ENCODE assay signal across 12 cellular contexts in genomic region chr5:58775699-58776098, GRCh38.
DNase-seq lines count a peak whose midpoint lies in the region; ATAC-seq, FAIRE-seq and TF ChIP-seq lines count a peak whose summit lies in the region.
"Had no signal": no experiment of that assay in that cellular context is flagged by ENCODE, and none has a peak within 500 bp of the region (broad histone marks: within the 10 kb centered on the region; RNA-seq: fewer than 3 reads in every experiment).

No MANE protein-coding gene starts in this region.

- DNase-seq in NOMO-1 treated with DMSO at 0.1 percent for 48 hours (lab: John Stamatoyannopoulos, UW; ENCODE audit: unreplicated experiment) (peak; percentile 9), NOMO-1 treated with dmso at 0.1 percent for 144 hours (lab: John Stamatoyannopoulos, UW; ENCODE audit: unreplicated experiment) (no peak), mucosa of descending colon (no peak), cerebellum (ENCODE audit: low spot score) (no peak), HepG2 (ENCODE audit: low spot score) (no peak), NCI-H1105 treated with DMSO at 0.1 percent for 48 hours (lab: John Stamatoyannopoulos, UW) (no peak)
- DNase-seq: DMS 273 treated with DMSO at 0.1 percent for 48 hours had no signal

- no peak overlapping the region for H3K27ac ChIP-seq in HepG2 (ENCODE audit: extremely low read length, insufficient read depth, low read length)
- H3K27ac ChIP-seq: 22Rv1, epithelial cell of prostate had no signal

- no peaks in the 10 kb centered on the region for H3K4me1 ChIP-seq in mucosa of descending colon (ENCODE audit: low read depth)
- no peaks in the 10 kb centered on the region for H3K4me1 ChIP-seq in HepG2 (ENCODE audit: insufficient read depth, low read length)

- H3K27me3 ChIP-seq in HepG2 (ENCODE audit: control insufficient read depth in 1 of 2, insufficient read depth in 2 of 2, low read length in 2 of 2) = no peaks in the 10 kb centered on the region

- WGBS in HepG2 (ENCODE audit: low lambda C conversion rate) = 63% methylated on average over 2 of the region's 2 CpGs

- no peak overlapping the region for H3K4me2 ChIP-seq in HepG2 (ENCODE audit: low read depth, low read length)

- TF ChIP-seq RAD21 in HepG2 (CRISPR knock-in tag; IDR thresholded peaks at IDR 0.05) = no peak

- CTCF ChIA-PET in HepG2 (lab: Yijun Ruan, JAX; ENCODE audit: low intra/inter-chr PET ratio, low total read pairs) = no interaction called here

- H3K36me3 ChIP-seq in mucosa of descending colon (ENCODE audit: low read depth) = no peaks in the 10 kb centered on the region
- H3K36me3 ChIP-seq in HepG2 (replicated peaks in 1 of 2; ENCODE audit: control insufficient read depth in 1 of 2, insufficient read depth in 2 of 2, low read length in 2 of 2) = no peaks in the 10 kb centered on the region

- H3K79me2 ChIP-seq in HepG2 (ENCODE audit: insufficient read depth, low read length) = no peaks in the 10 kb centered on the region

- POLR2A ChIA-PET in HepG2 (lab: Yijun Ruan, JAX) = no interaction called here

- no peak for TF ChIP-seq CTCF in mucosa of descending colon (IDR thresholded peaks at IDR 0.05)
- TF ChIP-seq CTCF in HepG2 (CRISPR knock-in tag; IDR thresholded peaks at IDR 0.05) = no peak

- TF ChIP-seq POLR2A in HepG2 (IDR thresholded peaks at IDR 0.05; ENCODE audit: insufficient read depth in 1 of 2, low read depth in 2 of 2, low read length in 2 of 2) = no peak

- TF ChIP-seq EP300 in HepG2 (IDR thresholded peaks at IDR 0.05; ENCODE audit: low read depth in 2 of 2, low read length in 2 of 2) (no peak), HepG2 (CRISPR knock-in tag; IDR thresholded peaks at IDR 0.05; ENCODE audit: borderline replicate concordance) (no peak)

- intact Hi-C loops in mucosa of descending colon (cut with DNase I, micrococcal nuclease) = no loop called here
- intact Hi-C loops in HepG2 (cut with micrococcal nuclease; ENCODE audit: unreplicated experiment) = no loop called here

- no peaks in the 10 kb centered on the region for H4K20me1 ChIP-seq in HepG2 (ENCODE audit: insufficient read depth, low read length)

- H3K9ac ChIP-seq in HepG2 (ENCODE audit: insufficient read depth, low read depth, low read length) = no peak overlapping the region

- H2AFZ ChIP-seq in HepG2 (ENCODE audit: low read length) = no peak overlapping the region

- in situ Hi-C loops in HepG2 (cut with HindIII; ENCODE audit: extremely low pct_ligation_motif_present, low pct_unique_long_range_greater_than_20kb) = no loop called here

- BruUV-seq in HepG2 (replicated peaks; lab: Mats Ljungman, UMichigan) = no TSS peak

- H3K9me3 ChIP-seq in mucosa of descending colon (no peaks in the 10 kb centered on the region), HepG2 (ENCODE audit: low read length) (no peaks in the 10 kb centered on the region)

- H3K4me3 ChIP-seq in mucosa of descending colon (no peak overlapping the region), HepG2 (replicated peaks in 1 of 3; ENCODE audit: insufficient read depth in 1 of 3, low read depth in 2 of 3, low read length in 3 of 3) (no peak overlapping the region)

- ATAC-seq in GM21515 (IDR thresholded peaks at IDR 0.05; ENCODE audit: unreplicated experiment) = peak; percentile 80
- peak; percentile 64 for ATAC-seq in HG03103 (IDR thresholded peaks at IDR 0.05; ENCODE audit: low read depth, unreplicated experiment)
- peak; percentile 11 for ATAC-seq in mucosa of descending colon
- no peak for ATAC-seq in HepG2

- no peak for FAIRE-seq in HepG2 (lab: Jason Lieb, UNC)
- FAIRE-seq: islet of Langerhans had no signal

TF ChIP-seq in HepG2, 621 proteins besides CTCF, POLR2A, EP300 and RAD21:
- no peak for TF ChIP-seq FOSL2 (CRISPR knock-in tag; IDR thresholded peaks at IDR 0.05)
